1 cellular context compared by ENCODE assay signal in genomic region chr19:44848036-44848804, GRCh38.
TF ChIP-seq lines count a peak whose summit lies in the region.

No MANE protein-coding gene starts in this region.

TF ChIP-seq in K562, 482 proteins besides CTCF, POLR2A, EP300 and RAD21 (continues in another document):
- 0 out of 4 replicates have a peak, but pooled peaks of 1 of the 2 experiments have one; percentile 23 for TF ChIP-seq NRF1 (conservative IDR thresholded peaks at IDR 0.05 in 1 of 2, IDR thresholded peaks at IDR 0.05 in 1 of 2)
- TF ChIP-seq ETS1 (conservative IDR thresholded peaks at IDR 0.05; ENCODE audit: control insufficient read depth, low read depth, low read length): no peak
- TF ChIP-seq ZNF785 (CRISPR knock-in tag; IDR thresholded peaks at IDR 0.05): no peak
- TF ChIP-seq YY1 (IDR thresholded peaks at IDR 0.05; ENCODE audit: borderline replicate concordance in 1 of 3, control insufficient read depth in 1 of 3, extremely low read depth in 1 of 3, insufficient read depth in 3 of 3, insufficient read length in 1 of 3, insufficient replicate concordance in 2 of 3, low read depth in 1 of 3, low read length in 2 of 3): no peak
- 0 out of 2 replicates have a peak, but pooled peaks have one; percentile 30 for TF ChIP-seq AFF4 (CRISPR knock-in tag; IDR thresholded peaks at IDR 0.05)
- no peak for TF ChIP-seq ZBTB40 (IDR thresholded peaks at IDR 0.05)
- no peak for TF ChIP-seq ZBTB40 (CRISPR knock-in tag; IDR thresholded peaks at IDR 0.05)
- no peak for TF ChIP-seq MAFF (IDR thresholded peaks at IDR 0.05; ENCODE audit: low read length)
- TF ChIP-seq RHOXF2B (CRISPR knock-in tag; conservative IDR thresholded peaks at IDR 0.05): no peak
- TF ChIP-seq PRPF4 (IDR thresholded peaks at IDR 0.05; ENCODE audit: insufficient read depth, low read depth, low read length, poor library complexity, severe bottlenecking): no peak
- TF ChIP-seq ZNF77 (CRISPR knock-in tag; IDR thresholded peaks at IDR 0.05): no peak
- TF ChIP-seq POLR2G (IDR thresholded peaks at IDR 0.05; ENCODE audit: low read depth, low read length): no peak
- TF ChIP-seq PHF8 (IDR thresholded peaks at IDR 0.05; ENCODE audit: borderline replicate concordance, low read length): no peak
- TF ChIP-seq ZEB2 (IDR thresholded peaks at IDR 0.05): no peak
- no peak for TF ChIP-seq ZNF184 (CRISPR knock-in tag; IDR thresholded peaks at IDR 0.05)
- no peak for TF ChIP-seq ZNF644 (tag; IDR thresholded peaks at IDR 0.05; ENCODE audit: low read depth)
- TF ChIP-seq ZNF134 (CRISPR knock-in tag; conservative IDR thresholded peaks at IDR 0.05): no peak
- TF ChIP-seq HLTF (IDR thresholded peaks at IDR 0.05): peak; percentile 82; the same call in 1 of the 2 replicates
- TF ChIP-seq KLF6 (CRISPR knock-in tag; IDR thresholded peaks at IDR 0.05; ENCODE audit: borderline replicate concordance): no peak
- TF ChIP-seq HOMEZ (CRISPR knock-in tag; IDR thresholded peaks at IDR 0.05): no peak
- no peak for TF ChIP-seq NFE2 (IDR thresholded peaks at IDR 0.05; ENCODE audit: low read depth)
- TF ChIP-seq DIDO1 (tag; IDR thresholded peaks at IDR 0.05; ENCODE audit: low read depth): no peak
- no peak for TF ChIP-seq FUS (optimal IDR thresholded peaks at IDR 0.05; ENCODE audit: low read depth, low read length)
- TF ChIP-seq NCOR1 (IDR thresholded peaks at IDR 0.05): no peak
- TF ChIP-seq TSHZ1 (CRISPR knock-in tag; IDR thresholded peaks at IDR 0.05): no peak
- no peak for TF ChIP-seq E2F5 (CRISPR knock-in tag; IDR thresholded peaks at IDR 0.05)
- TF ChIP-seq EHMT2 (IDR thresholded peaks at IDR 0.05): no peak
- no peak for TF ChIP-seq SAFB (IDR thresholded peaks at IDR 0.05; ENCODE audit: borderline replicate concordance, low read depth, low read length)
- no peak for TF ChIP-seq ARNT (IDR thresholded peaks at IDR 0.05)
- TF ChIP-seq DNMT1 (IDR thresholded peaks at IDR 0.05): no peak
- TF ChIP-seq NFXL1 (CRISPR knock-in tag; IDR thresholded peaks at IDR 0.05): no peak
- TF ChIP-seq RFX1 (IDR thresholded peaks at IDR 0.05): no peak
- TF ChIP-seq, protein P1, sequence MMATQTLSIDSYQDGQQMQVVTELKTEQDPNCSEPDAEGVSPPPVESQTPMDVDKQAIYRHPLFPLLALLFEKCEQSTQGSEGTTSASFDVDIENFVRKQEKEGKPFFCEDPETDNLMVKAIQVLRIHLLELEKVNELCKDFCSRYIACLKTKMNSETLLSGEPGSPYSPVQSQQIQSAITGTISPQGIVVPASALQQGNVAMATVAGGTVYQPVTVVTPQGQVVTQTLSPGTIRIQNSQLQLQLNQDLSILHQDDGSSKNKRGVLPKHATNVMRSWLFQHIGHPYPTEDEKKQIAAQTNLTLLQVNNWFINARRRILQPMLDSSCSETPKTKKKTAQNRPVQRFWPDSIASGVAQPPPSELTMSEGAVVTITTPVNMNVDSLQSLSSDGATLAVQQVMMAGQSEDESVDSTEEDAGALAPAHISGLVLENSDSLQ (IDR thresholded peaks at IDR 0.05): no peak
